ENCODE assay signal across 20 cellular contexts in genomic region chr7:90835861-90836260, GRCh38.
DNase-seq lines count a peak whose midpoint lies in the region; ATAC-seq, FAIRE-seq and TF ChIP-seq lines count a peak whose summit lies in the region.
"Had no signal": no experiment of that assay in that cellular context is flagged by ENCODE, and none has a peak within 500 bp of the region (broad histone marks: within the 10 kb centered on the region; RNA-seq: fewer than 3 reads in every experiment).

No MANE protein-coding gene starts in this region.

- no peak overlapping the region for H3K4me3 ChIP-seq in bronchial epithelial cell (ENCODE audit: low read depth, low read length)
- no peak overlapping the region for H3K4me3 ChIP-seq in dorsolateral prefrontal cortex
- H3K4me3 ChIP-seq: BLaER1 treated with 17β-estradiol and CSF1 and Interleukin-3, amounts not matched to agents 10 nM and 100 nM; HAP-1 had no signal

- FAIRE-seq in RCC 7860 (lab: Jason Lieb, UNC) (peak; percentile 16), bronchial epithelial cell (lab: Jason Lieb, UNC) (no peak)
- FAIRE-seq: G401.6, GM12892, H54 had no signal

- no peaks in the 10 kb centered on the region for H3K36me3 ChIP-seq in bronchial epithelial cell (ENCODE audit: control insufficient read depth, insufficient read depth, low read length)
- H3K36me3 ChIP-seq: BE2C, HAP-1 had no signal

- no peaks in the 10 kb centered on the region for H3K27me3 ChIP-seq in bronchial epithelial cell (ENCODE audit: control insufficient read depth, insufficient read depth, low read length)
- no peaks in the 10 kb centered on the region for H3K27me3 ChIP-seq in foreskin keratinocyte
- no peaks in the 10 kb centered on the region for H3K27me3 ChIP-seq in dorsolateral prefrontal cortex
- H3K27me3 ChIP-seq: BE2C; BLaER1 treated with 17β-estradiol and CSF1 and Interleukin-3, amounts not matched to agents 10 nM and 100 nM had no signal

- TF ChIP-seq CTCF in bronchial epithelial cell (IDR thresholded peaks at IDR 0.05; ENCODE audit: insufficient read depth, low read length, severe bottlenecking) (no peak), foreskin keratinocyte (conservative IDR thresholded peaks at IDR 0.05) (no peak), dorsolateral prefrontal cortex (IDR thresholded peaks at IDR 0.05 in 54 of 56, conservative IDR thresholded peaks at IDR 0.05 in 2 of 56; ENCODE audit: low read depth in 1 of 56, partially characterized antibody in 56 of 56) (no peak)

- intact Hi-C loops in dorsolateral prefrontal cortex (cut with DNase I), result no loop called here

- H3K4me1 ChIP-seq in foreskin keratinocyte, result no peaks in the 10 kb centered on the region
- H3K4me1 ChIP-seq: BE2C; BLaER1 treated with 17β-estradiol and CSF1 and Interleukin-3, amounts not matched to agents 10 nM and 100 nM had no signal

- no peak overlapping the region for H3K27ac ChIP-seq in foreskin keratinocyte
- no peak overlapping the region for H3K27ac ChIP-seq in dorsolateral prefrontal cortex
- H3K27ac ChIP-seq: BLaER1 treated with 17β-estradiol and CSF1 and Interleukin-3, amounts not matched to agents 10 nM and 100 nM had no signal

- peak; percentile 66 for ATAC-seq in foreskin keratinocyte

- peak; percentile 8 for DNase-seq in ELR (ENCODE audit: low read depth)
- no peak for DNase-seq in RCC 7860 (ENCODE audit: low spot score)
- DNase-seq in bronchial epithelial cell (ENCODE audit: low read depth), result peak; percentile 59
- peak in 1 of 2 donors; percentile 30 for DNase-seq in foreskin keratinocyte
- no peak for DNase-seq in AML-193 (lab: John Stamatoyannopoulos, UW)
- DNase-seq in SKM-1 treated with dmso at 0.1 percent for 144 hours (lab: John Stamatoyannopoulos, UW; ENCODE audit: unreplicated experiment), result no peak
- DNase-seq in dorsolateral prefrontal cortex, result no peak
- DNase-seq: BE2C; Calu3; CD4-positive, alpha-beta memory T cell; COR-L47; DMS53; DMS79 treated with DMSO at 0.1 percent for 48 hours; GOT3; HFFc6 had no signal

Comparison
In these comparisons a context has a peak if more than half of its experiments do, and no peak if none do; other contexts are left out.
1. DNase-seq: peak in ELR (single experiment) and bronchial epithelial cell (single experiment); none in RCC 7860 (single experiment), AML-193 (0 of 2), SKM-1 treated with dmso at 0.1 percent for 144 hours (single experiment) and dorsolateral prefrontal cortex (0 of 10).